18 cellular contexts compared by ENCODE assay signal in the genomic region with DNA sequence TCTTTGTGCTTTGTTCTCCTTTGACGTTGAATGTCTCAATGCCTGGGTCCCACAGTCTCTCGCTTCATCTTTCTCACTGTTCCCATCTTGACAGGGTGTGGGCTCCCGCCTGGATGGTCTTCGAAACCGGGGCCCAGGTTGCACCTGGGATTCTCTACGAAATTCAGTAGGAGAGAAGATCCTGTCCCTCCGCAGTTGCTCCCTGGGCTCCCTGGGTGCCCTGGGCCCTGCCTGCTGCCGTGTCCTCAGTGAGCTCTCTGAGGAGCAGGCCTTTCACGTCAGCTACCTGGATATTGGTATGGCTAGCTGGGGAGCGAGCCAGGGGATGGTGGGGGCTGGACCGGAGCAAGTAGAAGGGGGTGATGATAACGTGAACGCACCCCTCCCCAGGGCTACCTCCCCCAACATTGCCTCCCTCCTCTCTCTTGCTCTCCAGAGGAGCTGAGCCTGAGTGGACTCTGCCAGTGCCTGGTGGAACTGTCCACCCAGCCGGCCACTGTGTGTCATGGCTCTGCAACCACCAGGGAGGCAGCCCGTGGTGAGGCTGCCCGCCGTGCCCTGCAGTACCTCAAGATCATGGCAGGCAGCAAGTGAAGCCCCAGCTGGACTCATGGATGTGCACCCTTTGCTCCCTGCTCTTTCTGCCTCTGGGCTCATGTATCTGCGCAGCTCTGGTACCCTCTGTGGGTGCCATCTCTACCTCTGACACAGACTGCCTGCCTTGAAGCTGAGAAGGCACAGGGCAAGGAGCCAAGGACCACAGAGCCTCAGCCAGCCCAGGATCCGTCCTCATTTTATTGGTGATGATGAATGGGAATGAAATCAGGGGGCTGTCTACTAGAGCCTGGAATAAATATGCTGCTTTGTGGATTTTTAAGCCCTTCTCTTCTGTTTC. TPM values are rescaled to one million over a fixed set of nuclear protein-coding genes. Genes with fewer than 3 reads are reported as not detected.
DNase-seq lines count a peak whose midpoint lies in the region; ATAC-seq, FAIRE-seq and TF ChIP-seq lines count a peak whose summit lies in the region.
"Had no signal": no experiment of that assay in that cellular context is flagged by ENCODE, and none has a peak within 500 bp of the region (broad histone marks: within the 10 kb centered on the region; RNA-seq: fewer than 3 reads in every experiment).

No MANE protein-coding gene starts in this region.

- peaks cover 41% of the 10 kb centered on the region for H3K4me1 Mint-ChIP-seq in dendritic cell treated with granulocyte-macrophage colony-stimulating factor and Interleukin-4, amounts not matched to agents 40 ng/mL and 50 ng/mL, for 4 days (ENCODE audit: low read depth)

- DNase-seq in A549 (ENCODE audit: low read depth in 1 of 2, low spot score in 1 of 2) (no peak), LHCN-M2 (ENCODE audit: low read depth) (peak; percentile 44), osteoblast (ENCODE audit: insufficient read length, low spot score, missing footprints) (peak; percentile 89), GM12891 (ENCODE audit: insufficient read length, low spot score) (no peak), LoVo (ENCODE audit: low spot score) (no peak), ecto neural progenitor cell (ENCODE audit: low spot score) (no peak), frontal cortex (ENCODE audit: low spot score in 2 of 2) (no peak)
- DNase-seq: activated naive CD4-positive, alpha-beta T cell treated with anti-CD3 and anti-CD28 coated beads, Interleukin-2, amount 50 U/mL, for 16 hours; DMS79 treated with DMSO at 0.1 percent for 48 hours; mammary epithelial cell; NCI-H2029; NCI-H748 treated with DMSO at 0.1 percent for 48 hours had no signal

- H3K9me3 ChIP-seq in A549 (no peaks in the 10 kb centered on the region), osteoblast (ENCODE audit: low read depth, low read length) (no peaks in the 10 kb centered on the region)

- peaks cover 32% of the 10 kb centered on the region for H3K36me3 ChIP-seq in osteoblast (ENCODE audit: insufficient read depth, low read length)

- intact Hi-C loops in dendritic cell treated with granulocyte-macrophage colony-stimulating factor and Interleukin-4, amounts not matched to agents 40 ng/mL and 50 ng/mL, for 4 days (cut with micrococcal nuclease) = loop anchor here (5.0 kb wide), 1 partner anchor 39 kb away; no protein-coding TSS in a partner anchor

- H3K27me3 Mint-ChIP-seq in dendritic cell treated with granulocyte-macrophage colony-stimulating factor and Interleukin-4, amounts not matched to agents 40 ng/mL and 50 ng/mL, for 4 days = no peaks in the 10 kb centered on the region

- H2AFZ ChIP-seq in osteoblast (ENCODE audit: low read length) = no peak overlapping the region
- H2AFZ ChIP-seq: parathyroid adenoma had no signal

- no peak overlapping the region for H3K4me3 Mint-ChIP-seq in dendritic cell treated with granulocyte-macrophage colony-stimulating factor and Interleukin-4, amounts not matched to agents 40 ng/mL and 50 ng/mL, for 4 days

- no peak for TF ChIP-seq EP300 in A549 (IDR thresholded peaks at IDR 0.05)

- WGBS in A549 (ENCODE audit: missing lambda C conversion rate) = 87% methylated on average over 17 of the region's 19 CpGs

- H3K4me1 ChIP-seq in A549 (peaks cover 21% of the 10 kb centered on the region), osteoblast (ENCODE audit: insufficient read depth, low read length) (peaks cover 59% of the 10 kb centered on the region)

- TF ChIP-seq POLR2A in A549 (IDR thresholded peaks at IDR 0.05; ENCODE audit: low read length) (no peak), GM12891 (IDR thresholded peaks at IDR 0.05; ENCODE audit: low read depth, low read length) (no peak)

- no peak for ATAC-seq in A549

- peaks cover 23% of the 10 kb centered on the region for H3K79me2 ChIP-seq in osteoblast (ENCODE audit: insufficient read depth, low read length)

- H4K20me1 ChIP-seq in osteoblast (ENCODE audit: insufficient read depth, low read length) = peaks cover 3% of the 10 kb centered on the region

- H3K4me2 ChIP-seq in A549 (no peak overlapping the region), osteoblast (ENCODE audit: insufficient read depth, low read length) (peak overlapping the region; percentile 7)

- no peaks in the 10 kb centered on the region for H3K27me3 ChIP-seq in osteoblast (ENCODE audit: insufficient read depth, low read length)

- peak overlapping the region; percentile 69 for H3K27ac Mint-ChIP-seq in dendritic cell treated with granulocyte-macrophage colony-stimulating factor and Interleukin-4, amounts not matched to agents 40 ng/mL and 50 ng/mL, for 4 days

- H3K9me3 Mint-ChIP-seq in dendritic cell treated with granulocyte-macrophage colony-stimulating factor and Interleukin-4, amounts not matched to agents 40 ng/mL and 50 ng/mL, for 4 days = no peaks in the 10 kb centered on the region

- H3K4me3 ChIP-seq in A549 (no peak overlapping the region), osteoblast (ENCODE audit: insufficient read depth, low read length) (no peak overlapping the region)

- no peak for FAIRE-seq in A549 (lab: Jason Lieb, UNC)
- no peak for FAIRE-seq in GM12891 (lab: Jason Lieb, UNC)
- FAIRE-seq in frontal cortex (lab: Jason Lieb, UNC) = no peak
- FAIRE-seq: GM19239, urothelium cell line had no signal

- peak overlapping the region; percentile 29 to 53; a peak in 4 of 6 replicates for H3K27ac ChIP-seq in A549
- peak overlapping the region; percentile 82 for H3K27ac ChIP-seq in osteoblast (ENCODE audit: low read depth, low read length)
- H3K27ac ChIP-seq: parathyroid adenoma had no signal

- peaks cover 77% of the 10 kb centered on the region for H3K36me3 Mint-ChIP-seq in dendritic cell treated with granulocyte-macrophage colony-stimulating factor and Interleukin-4, amounts not matched to agents 40 ng/mL and 50 ng/mL, for 4 days (ENCODE audit: low read depth)

- TF ChIP-seq RAD21 in A549 (conservative IDR thresholded peaks at IDR 0.05 in 1 of 2, IDR thresholded peaks at IDR 0.05 in 1 of 2) = no peak

- CTCF ChIA-PET in A549 (lab: Yijun Ruan, JAX) = interaction anchor here (1.0 to 13.1 kb wide), 5 partner anchors 13 to 179 kb away, joined by 3 to 169 read pairs (median 5); a partner anchor contains a TSS

- POLR2A ChIA-PET in A549 (lab: Yijun Ruan, JAX) = interaction anchor here (0.7 kb wide), 1 partner anchor 32 kb away, joined by 3 read pairs; no protein-coding TSS in a partner anchor

- no peak for TF ChIP-seq CTCF in A549 (IDR thresholded peaks at IDR 0.05)
- no peak for TF ChIP-seq CTCF in osteoblast (IDR thresholded peaks at IDR 0.05; ENCODE audit: extremely low read depth, low read depth, low read length)

TF ChIP-seq in GM12891, 5 proteins besides CTCF, POLR2A, EP300 and RAD21:
- TF ChIP-seq SPI1 (IDR thresholded peaks at IDR 0.05; ENCODE audit: low read depth, low read length) (no peak), POLR2AphosphoS5 (IDR thresholded peaks at IDR 0.05; ENCODE audit: low read depth, low read length) (no peak), TAF1 (IDR thresholded peaks at IDR 0.05; ENCODE audit: low read depth, low read length) (no peak), POU2F2 (IDR thresholded peaks at IDR 0.05; ENCODE audit: low read depth, low read length) (no peak), PAX5 (IDR thresholded peaks at IDR 0.05; ENCODE audit: insufficient read depth, low read length, severe bottlenecking) (no peak)

RNA-seq across cellular contexts. Expression of a gene that starts 1.5 kb away (rescaled TPM):
- polyA plus RNA-seq in A549 (2011; rRNA removed) (0.17 TPM in 1 of 2 replicates, not detected in the other), A549 (2017; fragmentation: RNase III; extraction: RNeasy Plus Mini Kit Qiagen cat#74134 plus additional on column Dnase treatment) (not detected in 3 replicates)
- 0.26 and 0.46 TPM in 2 replicates for polyA plus RNA-seq in A549 (2012; cell fraction: cytosol; rRNA removed)
- 1.4 and 1.6 TPM in 2 replicates for polyA plus RNA-seq in A549 (2012; cell fraction: nucleus; rRNA removed)
- not detected in 2 replicates for polyA minus RNA-seq in A549 (2011; rRNA and poly(A)+ RNA removed)
- total RNA-seq in LHCN-M2 (2014; rRNA removed) (not detected in 2 replicates), osteoblast (not detected in 2 replicates), frontal cortex (not detected)
- polyA plus RNA-seq in LHCN-M2 (2012) = 0.29 TPM
- polyA plus RNA-seq in GM12891 (2012; ENCODE audit: low read depth, missing spikeins) = 0.31 TPM
- total RNA-seq: cerebellum, mammary epithelial cell had no signal
- polyA plus RNA-seq: BJ, mammary epithelial cell had no signal

RNA-seq across cellular contexts. Expression of a gene that starts 4.7 kb away (rescaled TPM):
- 41.5 and 51.2 TPM in 2 replicates for polyA plus RNA-seq in A549 (2011; rRNA removed)
- polyA plus RNA-seq in A549 (2012; cell fraction: cytosol; rRNA removed) = 91.9 and 106 TPM in 2 replicates
- 170 and 176 TPM in 2 replicates for polyA plus RNA-seq in A549 (2012; cell fraction: nucleus; rRNA removed)
- polyA plus RNA-seq in A549 (2017; fragmentation: RNase III; extraction: RNeasy Plus Mini Kit Qiagen cat#74134 plus additional on column Dnase treatment) = 43.7 to 50.4 TPM (median 49.9 TPM) in 3 replicates
- polyA minus RNA-seq in A549 (2011; rRNA and poly(A)+ RNA removed) = 39.4 and 49.2 TPM in 2 replicates
- total RNA-seq in LHCN-M2 (2014; rRNA removed) = 49.6 and 53.3 TPM in 2 replicates
- polyA plus RNA-seq in LHCN-M2 (2012) = 33.2 TPM
- total RNA-seq in osteoblast = 33.0 and 35.5 TPM in 2 replicates
- polyA plus RNA-seq in GM12891 (2012; ENCODE audit: low read depth, missing spikeins) = 28.3 TPM
- 26.9 TPM for total RNA-seq in frontal cortex

RNA-seq across cellular contexts. Expression of a gene that starts 6.5 kb away (rescaled TPM):
- polyA plus RNA-seq in A549 (2011; rRNA removed) (21.9 and 30.6 TPM in 2 replicates), A549 (2017; fragmentation: RNase III; extraction: RNeasy Plus Mini Kit Qiagen cat#74134 plus additional on column Dnase treatment) (14.0 to 18.7 TPM (median 16.1 TPM) in 3 replicates)
- 20.1 and 23.0 TPM in 2 replicates for polyA plus RNA-seq in A549 (2012; cell fraction: cytosol; rRNA removed)
- 110 and 113 TPM in 2 replicates for polyA plus RNA-seq in A549 (2012; cell fraction: nucleus; rRNA removed)
- 29.2 and 40.6 TPM in 2 replicates for polyA minus RNA-seq in A549 (2011; rRNA and poly(A)+ RNA removed)
- total RNA-seq in LHCN-M2 (2014; rRNA removed) (37.6 and 38.6 TPM in 2 replicates), osteoblast (49.6 and 51.9 TPM in 2 replicates), frontal cortex (34.6 TPM)
- polyA plus RNA-seq in LHCN-M2 (2012) = 14.2 TPM
- 12.2 TPM for polyA plus RNA-seq in GM12891 (2012; ENCODE audit: low read depth, missing spikeins)

RNA-seq across cellular contexts. Expression of a gene that starts 53.9 kb away (rescaled TPM):
- polyA plus RNA-seq in A549 (2011; rRNA removed) (367 and 604 TPM in 2 replicates), A549 (2017; fragmentation: RNase III; extraction: RNeasy Plus Mini Kit Qiagen cat#74134 plus additional on column Dnase treatment) (546 to 553 TPM (median 551 TPM) in 3 replicates)
- polyA plus RNA-seq in A549 (2012; cell fraction: cytosol; rRNA removed) = 705 and 750 TPM in 2 replicates
- polyA plus RNA-seq in A549 (2012; cell fraction: nucleus; rRNA removed) = 500 and 631 TPM in 2 replicates
- 1,540 and 1,566 TPM in 2 replicates for polyA minus RNA-seq in A549 (2011; rRNA and poly(A)+ RNA removed)
- total RNA-seq in LHCN-M2 (2014; rRNA removed) (186 and 227 TPM in 2 replicates), osteoblast (247 and 293 TPM in 2 replicates), frontal cortex (157 TPM)
- 748 TPM for polyA plus RNA-seq in LHCN-M2 (2012)
- polyA plus RNA-seq in GM12891 (2012; ENCODE audit: low read depth, missing spikeins) = 546 TPM

Comparison
In these comparisons a context has a peak if more than half of its experiments do, and no peak if none do; other contexts are left out.
1. DNase-seq: peak in LHCN-M2 (single experiment) and osteoblast (single experiment); none in A549 (0 of 2), GM12891 (single experiment), LoVo (single experiment), ecto neural progenitor cell (single experiment) and frontal cortex (0 of 2).